Comparison of ENCODE assay signal across 8 cellular contexts in genomic region chr1:6580588-6581270, GRCh38. TPM values are rescaled to one million over a fixed set of nuclear protein-coding genes. Genes with fewer than 3 reads are reported as not detected.
A peak's percentile ranks its signal among the peaks of the same experiment; 100 is the strongest.
DNase-seq lines count a peak whose midpoint lies in the region; ATAC-seq and TF ChIP-seq lines count a peak whose summit lies in the region.

No MANE protein-coding gene starts in this region.

- peaks cover 31% of the 10 kb centered on the region for H3K4me1 Mint-ChIP-seq in activated naive CD8-positive, alpha-beta T cell treated with anti-CD3 and anti-CD28 coated beads for 36 hours
- H3K4me1 Mint-ChIP-seq in stimulated activated naive CD8-positive, alpha-beta T cell treated with anti-CD3 and anti-CD28 coated beads, Interleukin-15, amount 100 ng/mL, for 72 hours: peaks cover 52% of the 10 kb centered on the region

- no peak for TF ChIP-seq CTCF in 22Rv1 (IDR thresholded peaks at IDR 0.05)

- peak overlapping the region; percentile 89 for H3K27ac Mint-ChIP-seq in activated naive CD8-positive, alpha-beta T cell treated with anti-CD3 and anti-CD28 coated beads for 36 hours
- H3K27ac Mint-ChIP-seq in stimulated activated naive CD8-positive, alpha-beta T cell treated with anti-CD3 and anti-CD28 coated beads, Interleukin-15, amount 100 ng/mL, for 72 hours: peak overlapping the region; percentile 84 to 98

- H3K9me3 Mint-ChIP-seq in activated naive CD8-positive, alpha-beta T cell treated with anti-CD3 and anti-CD28 coated beads for 36 hours: no peaks in the 10 kb centered on the region
- H3K9me3 Mint-ChIP-seq in stimulated activated naive CD8-positive, alpha-beta T cell treated with anti-CD3 and anti-CD28 coated beads, Interleukin-15, amount 100 ng/mL, for 72 hours: no peaks in the 10 kb centered on the region

- in situ Hi-C loops in HAP-1 (cut with MboI; ENCODE audit: low sequenced_read_pairs): no loop called here

- peaks cover 6% of the 10 kb centered on the region; the same call in 1 of the 2 replicates for H3K36me3 ChIP-seq in HAP-1 (replicated peaks)

- peaks cover 11% of the 10 kb centered on the region for H3K4me1 ChIP-seq in HAP-1

- peak overlapping the region; percentile 79 for H3K27ac ChIP-seq in 22Rv1

- H3K4me3 Mint-ChIP-seq in activated naive CD8-positive, alpha-beta T cell treated with anti-CD3 and anti-CD28 coated beads for 36 hours: peak overlapping the region; percentile 95
- H3K4me3 Mint-ChIP-seq in stimulated activated naive CD8-positive, alpha-beta T cell treated with anti-CD3 and anti-CD28 coated beads, Interleukin-15, amount 100 ng/mL, for 72 hours: peak overlapping the region; percentile 96

- no peaks in the 10 kb centered on the region for H3K9me3 ChIP-seq in HAP-1

- peak; percentile 30 to 68 for DNase-seq in HAP-1 (ENCODE audit: low spot score in 2 of 2)
- DNase-seq in activated naive CD8-positive, alpha-beta T cell treated with anti-CD3 and anti-CD28 coated beads for 36 hours: no peak
- no peak for DNase-seq in stimulated activated naive CD8-positive, alpha-beta T cell treated with anti-CD3 and anti-CD28 coated beads, Interleukin-15, amount 100 ng/mL, for 72 hours
- no peak for DNase-seq in NCI-H345 (lab: John Stamatoyannopoulos, UW)
- no peak for DNase-seq in putamen (ENCODE audit: low spot score)

- peaks cover 4% of the 10 kb centered on the region for H3K36me3 Mint-ChIP-seq in activated naive CD8-positive, alpha-beta T cell treated with anti-CD3 and anti-CD28 coated beads for 36 hours

- ATAC-seq in stimulated activated naive CD8-positive, alpha-beta T cell treated with anti-CD3 and anti-CD28 coated beads, Interleukin-15, amount 100 ng/mL, for 72 hours: no peak
- no peak for ATAC-seq in GM21529 (IDR thresholded peaks at IDR 0.05; ENCODE audit: unreplicated experiment)

- H3K27me3 ChIP-seq in HAP-1 (ENCODE audit: low read depth): no peaks in the 10 kb centered on the region

- H3K4me3 ChIP-seq in HAP-1: peak overlapping the region; percentile 75
- H3K4me3 ChIP-seq in iPS-11a (ENCODE audit: low read depth, low read length): peak overlapping the region; percentile 76

- H3K27me3 Mint-ChIP-seq in activated naive CD8-positive, alpha-beta T cell treated with anti-CD3 and anti-CD28 coated beads for 36 hours: no peaks in the 10 kb centered on the region
- no peaks in the 10 kb centered on the region for H3K27me3 Mint-ChIP-seq in stimulated activated naive CD8-positive, alpha-beta T cell treated with anti-CD3 and anti-CD28 coated beads, Interleukin-15, amount 100 ng/mL, for 72 hours

RNA-seq across cellular contexts. Expression of gene ZBTB48, which starts 0.9 kb away (rescaled TPM):
- 10 to 100 TPM; 22.1 to 26.4 TPM for total RNA-seq in activated naive CD8-positive, alpha-beta T cell treated with anti-CD3 and anti-CD28 coated beads for 36 hours

RNA-seq across cellular contexts. Expression of gene KLHL21, which starts 21.9 kb away (rescaled TPM):
- 10 to 100 TPM; 31.2 TPM for total RNA-seq in activated naive CD8-positive, alpha-beta T cell treated with anti-CD3 and anti-CD28 coated beads for 36 hours

RNA-seq across cellular contexts. Expression of gene TAS1R1, which starts 25.6 kb away (rescaled TPM):
- not detected for total RNA-seq in activated naive CD8-positive, alpha-beta T cell treated with anti-CD3 and anti-CD28 coated beads for 36 hours

RNA-seq across cellular contexts. Expression of gene NOL9, which starts 26.4 kb away (rescaled TPM):
- 10 to 100 TPM; 54.1 to 55.1 TPM for total RNA-seq in activated naive CD8-positive, alpha-beta T cell treated with anti-CD3 and anti-CD28 coated beads for 36 hours

RNA-seq across cellular contexts. Expression of gene PHF13, which starts 32.8 kb away (rescaled TPM):
- total RNA-seq in activated naive CD8-positive, alpha-beta T cell treated with anti-CD3 and anti-CD28 coated beads for 36 hours: 10 to 100 TPM; 10.9 to 11.7 TPM

Comparison
In these comparisons a context has a peak if more than half of its experiments do, and no peak if none do; other contexts are left out.
1. DNase-seq: peak in HAP-1 (2 of 2); none in activated naive CD8-positive, alpha-beta T cell treated with anti-CD3 and anti-CD28 coated beads for 36 hours (single experiment), stimulated activated naive CD8-positive, alpha-beta T cell treated with anti-CD3 and anti-CD28 coated beads, Interleukin-15, amount 100 ng/mL, for 72 hours (0 of 2), NCI-H345 (single experiment) and putamen (single experiment).